In genomic region chr16:71894921-71895678, GRCh38 we compare ENCODE assay signal across 1 cellular context.
TF ChIP-seq lines count a peak whose summit lies in the region.

Gene IST1 (plus strand): TSS chr16:71895531. CDS start chr16:71915641, 20,110 bp downstream.

TF ChIP-seq in WTC11, 78 proteins besides CTCF, POLR2A, EP300 and RAD21 (continued from another document and continues in another):
- no peak for TF ChIP-seq MLX (CRISPR knock-in tag; IDR thresholded peaks at IDR 0.05)
- peak; percentile 57; the same call in 1 of the 2 replicates for TF ChIP-seq E2F4 (CRISPR knock-in tag; IDR thresholded peaks at IDR 0.05; ENCODE audit: borderline replicate concordance, low read depth)
- TF ChIP-seq CDX4 (CRISPR knock-in tag; IDR thresholded peaks at IDR 0.05; ENCODE audit: borderline replicate concordance), result no peak
- no peak for TF ChIP-seq ATF1 (CRISPR knock-in tag; IDR thresholded peaks at IDR 0.05)
- TF ChIP-seq TEAD4 (CRISPR knock-in tag; IDR thresholded peaks at IDR 0.05), result peak; percentile 73; the same call in 1 of the 2 replicates
- peak; percentile 66; the same call in 1 of the 2 replicates for TF ChIP-seq E2F5 (CRISPR knock-in tag; IDR thresholded peaks at IDR 0.05)
- TF ChIP-seq PREB (CRISPR knock-in tag; IDR thresholded peaks at IDR 0.05; ENCODE audit: borderline replicate concordance), result peak; percentile 95
- no peak for TF ChIP-seq JAZF1 (CRISPR knock-in tag; IDR thresholded peaks at IDR 0.05)
- TF ChIP-seq ZNF232 (CRISPR knock-in tag; IDR thresholded peaks at IDR 0.05), result no peak
- TF ChIP-seq ZNF423 (CRISPR knock-in tag; IDR thresholded peaks at IDR 0.05), result 0 out of 2 replicates have a peak, but pooled peaks have one; percentile 7
- TF ChIP-seq RELA (CRISPR knock-in tag; IDR thresholded peaks at IDR 0.05; ENCODE audit: borderline replicate concordance), result peak; percentile 86
- TF ChIP-seq NR1H2 (CRISPR knock-in tag; IDR thresholded peaks at IDR 0.05), result no peak
- peak; percentile 24; the same call in 1 of the 2 replicates for TF ChIP-seq ESRRA (CRISPR knock-in tag; IDR thresholded peaks at IDR 0.05; ENCODE audit: borderline replicate concordance)
- no peak for TF ChIP-seq RORB (CRISPR knock-in tag; IDR thresholded peaks at IDR 0.05)
- peak; percentile 82 for TF ChIP-seq USF1 (CRISPR knock-in tag; IDR thresholded peaks at IDR 0.05)
- peak; percentile 99 for TF ChIP-seq SP1 (CRISPR knock-in tag; conservative IDR thresholded peaks at IDR 0.05)
- no peak for TF ChIP-seq EMX1 (CRISPR knock-in tag; IDR thresholded peaks at IDR 0.05)
- no peak for TF ChIP-seq AR (CRISPR knock-in tag; IDR thresholded peaks at IDR 0.05)
- TF ChIP-seq ARID4B (CRISPR knock-in tag; IDR thresholded peaks at IDR 0.05; ENCODE audit: borderline replicate concordance), result peak; percentile 78
- 0 out of 2 replicates have a peak, but pooled peaks have one; percentile 35 for TF ChIP-seq ERG (CRISPR knock-in tag; IDR thresholded peaks at IDR 0.05)
- no peak for TF ChIP-seq FOXJ3 (CRISPR knock-in tag; IDR thresholded peaks at IDR 0.05; ENCODE audit: borderline replicate concordance)
- no peak for TF ChIP-seq IRF2 (CRISPR knock-in tag; IDR thresholded peaks at IDR 0.05; ENCODE audit: borderline replicate concordance, low read depth)
- TF ChIP-seq ELF4 (CRISPR knock-in tag; IDR thresholded peaks at IDR 0.05; ENCODE audit: low read depth), result no peak; the same call in 1 of the 2 replicates
- peak; percentile 77 for TF ChIP-seq JUN (CRISPR knock-in tag; IDR thresholded peaks at IDR 0.05)
- TF ChIP-seq ZSCAN18 (CRISPR knock-in tag; IDR thresholded peaks at IDR 0.05), result no peak
- TF ChIP-seq TP53 (CRISPR knock-in tag; IDR thresholded peaks at IDR 0.05), result no peak; the same call in 1 of the 2 replicates
- peak; percentile 87 for TF ChIP-seq MYBL2 (CRISPR knock-in tag; IDR thresholded peaks at IDR 0.05)
- no peak; the same call in 1 of the 2 replicates for TF ChIP-seq IRF1 (CRISPR knock-in tag; IDR thresholded peaks at IDR 0.05)
- TF ChIP-seq ZNF671 (CRISPR knock-in tag; IDR thresholded peaks at IDR 0.05), result no peak
- no peak for TF ChIP-seq ATF6 (CRISPR knock-in tag; IDR thresholded peaks at IDR 0.05)
- no peak for TF ChIP-seq ZNF396 (CRISPR knock-in tag; IDR thresholded peaks at IDR 0.05; ENCODE audit: borderline replicate concordance)
- TF ChIP-seq ZNF138 (CRISPR knock-in tag; conservative IDR thresholded peaks at IDR 0.05), result 0 out of 2 replicates have a peak, but pooled peaks have one; percentile 78
- TF ChIP-seq FOXP4 (CRISPR knock-in tag; IDR thresholded peaks at IDR 0.05), result peak; percentile 87
- TF ChIP-seq USF2 (CRISPR knock-in tag; IDR thresholded peaks at IDR 0.05), result peak; percentile 57
